Comparison of ENCODE assay signal across 8 cellular contexts in genomic region chr12:121798807-121799174, GRCh38. TPM values are rescaled to one million over a fixed set of nuclear protein-coding genes. Genes with fewer than 3 reads are reported as not detected.
DNase-seq lines count a peak whose midpoint lies in the region; ATAC-seq and TF ChIP-seq lines count a peak whose summit lies in the region.

No MANE protein-coding gene starts in this region.

- H3K36me3 ChIP-seq in upper lobe of right lung, result peaks cover 17% of the 10 kb centered on the region

- peaks cover 42% of the 10 kb centered on the region for H3K36me3 Mint-ChIP-seq in activated naive CD4-positive, alpha-beta T cell treated with anti-CD3 and anti-CD28 coated beads, Interleukin-2, amount 10 ng/mL, durations not matched to agents 7 days and 5 days
- H3K36me3 Mint-ChIP-seq in MCF 10A (ENCODE audit: insufficient read depth, unreplicated experiment) (peaks cover 44% of the 10 kb centered on the region), mesothelial cell of epicardium (peaks cover 7% of the 10 kb centered on the region)

- ATAC-seq in upper lobe of right lung (no peak), HG03442 (IDR thresholded peaks at IDR 0.05; ENCODE audit: unreplicated experiment) (no peak), HG03457 (IDR thresholded peaks at IDR 0.05; ENCODE audit: unreplicated experiment) (no peak)

- H3K4me1 ChIP-seq in upper lobe of right lung, result peaks cover 52% of the 10 kb centered on the region

- no peaks in the 10 kb centered on the region for H3K27me3 ChIP-seq in upper lobe of right lung

- POLR2A ChIA-PET in MCF 10A (lab: Yijun Ruan, JAX), result interaction anchor here (1.0 to 13.9 kb wide), 9 partner anchors 9 to 725 kb away, joined by 3 to 344 read pairs (median 4); partner anchors contain the start of genes PSMD9, SETD1B and TMEM120B

- intact Hi-C loops in MCF 10A (cut with micrococcal nuclease) (loop anchor here (10.0 kb wide), 2 partner anchors 226 to 396 kb away; partner anchors contain the start of gene BCL7A), upper lobe of right lung (cut with DNase I) (no loop called here)

- DNase-seq in activated naive CD4-positive, alpha-beta T cell treated with anti-CD3 and anti-CD28 coated beads, Interleukin-2, amount 10 ng/mL, durations not matched to agents 7 days and 5 days, result no peak
- no peak for DNase-seq in activated naive CD4-positive, alpha-beta T cell (lab: John Stamatoyannopoulos, UW)
- DNase-seq in MCF 10A (ENCODE audit: unreplicated experiment) (no peak), mesothelial cell of epicardium (ENCODE audit: low spot score in 2 of 2, unreplicated experiment in 2 of 2) (no peak), upper lobe of right lung (no peak), islet precursor cell (no peak)

- CTCF ChIA-PET in activated naive CD4-positive, alpha-beta T cell treated with anti-CD3 and anti-CD28 coated beads, Interleukin-2, amount 10 ng/mL, durations not matched to agents 7 days and 5 days (lab: Charles Lee), result interaction anchor here (1.1 to 14.1 kb wide), 2 partner anchors 11 to 90 kb away, joined by 4 to 575 read pairs; partner anchors contain the start of genes PSMD9 and SETD1B
- CTCF ChIA-PET in MCF 10A (lab: Yijun Ruan, JAX), result interaction anchor here (0.6 to 10.6 kb wide), 5 partner anchors 11 to 162 kb away, joined by 3 to 390 read pairs (median 8); partner anchors contain the start of gene SETD1B

- no peaks in the 10 kb centered on the region for H3K9me3 ChIP-seq in upper lobe of right lung

- no peaks in the 10 kb centered on the region for H3K9me3 Mint-ChIP-seq in activated naive CD4-positive, alpha-beta T cell treated with anti-CD3 and anti-CD28 coated beads, Interleukin-2, amount 10 ng/mL, durations not matched to agents 7 days and 5 days
- H3K9me3 Mint-ChIP-seq in MCF 10A (ENCODE audit: unreplicated experiment) (no peaks in the 10 kb centered on the region), mesothelial cell of epicardium (no peaks in the 10 kb centered on the region)

- BruUV-seq in MCF 10A (replicated peaks; lab: Mats Ljungman, UMichigan), result no TSS peak

- TF ChIP-seq CTCF in MCF 10A (IDR thresholded peaks at IDR 0.05; ENCODE audit: unreplicated experiment) (no peak), mesothelial cell of epicardium (IDR thresholded peaks at IDR 0.05; ENCODE audit: unreplicated experiment) (no peak), upper lobe of right lung (IDR thresholded peaks at IDR 0.05) (no peak)

- H3K27me3 Mint-ChIP-seq in activated naive CD4-positive, alpha-beta T cell treated with anti-CD3 and anti-CD28 coated beads, Interleukin-2, amount 10 ng/mL, durations not matched to agents 7 days and 5 days, result peaks cover 3% of the 10 kb centered on the region
- H3K27me3 Mint-ChIP-seq in MCF 10A (ENCODE audit: insufficient read depth, unreplicated experiment), result no peaks in the 10 kb centered on the region
- H3K27me3 Mint-ChIP-seq in mesothelial cell of epicardium (ENCODE audit: low read depth), result no peaks in the 10 kb centered on the region

- H3K4me3 ChIP-seq in upper lobe of right lung, result peak overlapping the region; percentile 71

- H3K4me3 Mint-ChIP-seq in activated naive CD4-positive, alpha-beta T cell treated with anti-CD3 and anti-CD28 coated beads, Interleukin-2, amount 10 ng/mL, durations not matched to agents 7 days and 5 days, result peak overlapping the region; percentile 83
- peak overlapping the region; percentile 78 for H3K4me3 Mint-ChIP-seq in MCF 10A (ENCODE audit: unreplicated experiment)
- H3K4me3 Mint-ChIP-seq in mesothelial cell of epicardium, result peak overlapping the region; percentile 82

- peaks cover 41% of the 10 kb centered on the region for H3K4me1 Mint-ChIP-seq in activated naive CD4-positive, alpha-beta T cell treated with anti-CD3 and anti-CD28 coated beads, Interleukin-2, amount 10 ng/mL, durations not matched to agents 7 days and 5 days
- H3K4me1 Mint-ChIP-seq in MCF 10A (ENCODE audit: insufficient read depth, unreplicated experiment) (peaks cover 37% of the 10 kb centered on the region), mesothelial cell of epicardium (peaks cover 58% of the 10 kb centered on the region)

- peak overlapping the region; percentile 94 for H3K27ac Mint-ChIP-seq in activated naive CD4-positive, alpha-beta T cell treated with anti-CD3 and anti-CD28 coated beads, Interleukin-2, amount 10 ng/mL, durations not matched to agents 7 days and 5 days
- H3K27ac Mint-ChIP-seq in MCF 10A (ENCODE audit: low read depth, unreplicated experiment) (peak overlapping the region; percentile 79), mesothelial cell of epicardium (peak overlapping the region; percentile 97)

- peak overlapping the region; percentile 100 for H3K27ac ChIP-seq in upper lobe of right lung

RNA-seq across cellular contexts. Expression of gene SETD1B, which starts 5.0 kb away (rescaled TPM):
- total RNA-seq in MCF 10A (2022), result 19.7 and 19.9 TPM in 2 replicates
- 26.5 to 27.2 TPM (median 26.8 TPM) in 3 replicates for total RNA-seq in mesothelial cell of epicardium
- 18.4 TPM for total RNA-seq in upper lobe of right lung

RNA-seq across cellular contexts. Expression of gene RHOF, which starts 5.3 kb away (rescaled TPM):
- total RNA-seq in MCF 10A (2022), result 9.5 and 11.6 TPM in 2 replicates
- 33.0 to 37.8 TPM (median 33.8 TPM) in 3 replicates for total RNA-seq in mesothelial cell of epicardium
- 41.0 TPM for total RNA-seq in upper lobe of right lung

RNA-seq across cellular contexts. Expression of gene HPD, which starts 59.9 kb away (rescaled TPM):
- 0.21 TPM in 1 of 2 replicates, not detected in the other for total RNA-seq in MCF 10A (2022)
- total RNA-seq in mesothelial cell of epicardium, result 0.16 TPM in 1 of 3 replicates, not detected in the others
- 1.8 TPM for total RNA-seq in upper lobe of right lung
